Comparison of ENCODE assay signal across 8 cellular contexts in the genomic region with DNA sequence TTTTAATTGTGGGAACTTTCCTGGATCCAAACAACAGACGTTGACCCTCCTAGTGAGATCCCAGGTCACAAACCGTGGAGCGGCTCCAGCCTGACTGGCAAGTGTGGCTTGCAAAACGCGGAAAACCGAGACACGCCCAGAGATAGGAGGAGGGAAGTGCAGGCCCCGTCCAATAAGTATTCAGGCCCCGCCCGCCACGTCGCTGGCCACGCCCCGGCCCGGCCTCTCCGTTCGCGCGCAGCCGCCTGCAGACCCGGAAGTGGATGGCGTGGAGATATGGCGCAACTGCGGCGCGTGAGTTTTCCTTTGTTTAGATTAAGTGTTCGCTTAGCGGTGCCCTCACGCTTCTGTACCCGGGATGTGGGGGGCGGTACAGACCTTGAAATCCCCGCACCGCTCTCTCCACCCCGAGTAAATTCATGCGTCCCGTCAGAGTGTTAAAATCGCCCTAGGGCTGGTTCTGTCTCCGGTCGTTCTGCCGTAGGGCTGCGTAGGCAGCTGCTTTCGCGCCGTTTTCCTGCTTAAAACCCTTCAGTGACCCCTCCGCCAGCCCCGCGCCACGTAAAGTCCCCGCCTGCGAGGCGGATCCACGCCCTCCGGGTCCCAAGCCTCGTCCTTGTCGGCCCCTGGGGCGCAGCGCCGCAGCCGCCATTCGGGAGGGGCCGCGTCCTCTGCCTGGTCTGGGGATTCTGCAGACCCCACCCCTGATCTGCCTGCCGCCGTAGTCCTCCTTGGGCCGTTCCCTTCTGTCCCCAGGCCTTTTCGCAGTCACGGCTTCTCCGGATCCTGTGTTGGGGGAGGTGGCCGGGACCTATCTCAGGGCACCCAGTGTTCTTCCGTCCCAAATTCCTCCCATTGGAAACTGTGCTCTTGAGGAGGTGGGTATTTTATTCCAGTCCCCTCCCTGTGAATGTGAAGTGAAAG. TPM values are rescaled to one million over a fixed set of nuclear protein-coding genes. Genes with fewer than 3 reads are reported as not detected.
DNase-seq lines count a peak whose midpoint lies in the region; ATAC-seq and TF ChIP-seq lines count a peak whose summit lies in the region.

ZNF766 (plus strand) TSS at position 250 of the 924 bp plus-strand sequence; CDS start at position 277, 27 bp downstream.

- peaks cover 3% of the 10 kb centered on the region for H3K4me1 ChIP-seq in colonic mucosa

- H3K27ac ChIP-seq in colonic mucosa (peak within 1 kb of the TSS; percentile 93), layer of hippocampus (ENCODE audit: low read depth, low read length) (peak within 1 kb of the TSS; percentile 86)

- H3K4me3 ChIP-seq in colonic mucosa: peak within 1 kb of the TSS; percentile 93

- intact Hi-C loops in colonic mucosa (cut with DNase I): no loop called here

- ATAC-seq in HG03460 (IDR thresholded peaks at IDR 0.05; ENCODE audit: unreplicated experiment): peak; percentile 97

- H3K36me3 ChIP-seq in colonic mucosa: no peaks in the 10 kb centered on the region

- peak; percentile 98 for DNase-seq in Ammon's horn (ENCODE audit: low spot score)
- DNase-seq in GM19240 (ENCODE audit: insufficient read length, low spot score): peak; percentile 87
- peak; percentile 96 to 99 for DNase-seq in NCI-H526 (lab: John Stamatoyannopoulos, UW)
- peak; percentile 98 for DNase-seq in activated CD4-positive, alpha-beta T cell treated with anti-CD3 and anti-CD28 coated beads for 48 hours
- DNase-seq in colonic mucosa: peak; percentile 98
- DNase-seq in stimulated activated CD4-positive, alpha-beta T cell treated with anti-CD3 and anti-CD28 coated beads, Interleukin-1b, Interleukin-23, amount 100 ng/mL, for 4 hours (ENCODE audit: low read depth in 2 of 2): peak; percentile 96 to 98

- TF ChIP-seq CTCF in colonic mucosa (IDR thresholded peaks at IDR 0.05): no peak

- H3K9ac ChIP-seq in colonic mucosa (ENCODE audit: low read depth in 2 of 2, low read length in 2 of 2): peak within 1 kb of the TSS; percentile 97 to 99

- no peaks in the 10 kb centered on the region for H3K9me3 ChIP-seq in colonic mucosa

- H3K27me3 ChIP-seq in colonic mucosa (no peaks in the 10 kb centered on the region), layer of hippocampus (ENCODE audit: control insufficient read depth, insufficient read depth, low read length) (no peaks in the 10 kb centered on the region)

RNA-seq across cellular contexts. Expression of gene ZNF766, which starts in this region (rescaled TPM):
- 10 to 100 TPM in 1 of 2 donors, 1 to 10 TPM in 1; 7.5 to 10.6 TPM for total RNA-seq in colonic mucosa

Comparison
In these comparisons a context has a peak if more than half of its experiments do, and no peak if none do; other contexts are left out.
1. Peak in every context shown above with its lines: DNase-seq, ATAC-seq, H3K4me3 ChIP-seq and H3K27ac ChIP-seq.